2 cellular contexts compared by ENCODE assay signal in the genomic region with DNA sequence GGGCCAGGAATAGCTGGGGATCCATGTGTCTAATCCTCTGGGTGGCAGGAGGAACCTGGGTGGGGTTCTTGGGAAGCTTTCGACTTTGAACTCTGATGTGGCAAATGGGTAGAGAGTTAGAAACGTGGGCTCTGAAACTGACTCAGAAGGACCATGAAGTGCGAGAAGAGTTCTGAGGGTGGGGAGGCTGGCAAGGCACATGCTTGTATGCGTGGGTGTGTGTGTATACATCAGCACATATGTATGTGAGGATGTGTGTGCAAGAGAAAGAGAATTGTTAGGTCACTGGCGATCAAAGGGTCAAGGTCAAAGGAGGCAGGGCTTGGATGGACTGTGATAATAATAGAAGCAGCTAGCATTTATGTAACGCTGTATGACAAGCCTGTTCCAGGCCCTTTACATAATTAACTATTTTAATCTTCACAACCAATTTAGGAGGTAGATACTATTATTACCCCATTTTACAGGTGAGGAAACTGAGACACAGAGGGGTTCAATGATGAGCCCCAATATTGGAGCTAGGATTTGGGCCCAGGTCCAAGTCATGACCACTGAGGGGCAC.
TF ChIP-seq lines count a peak whose summit lies in the region.

No MANE protein-coding gene starts in this region.

TF ChIP-seq in IMR-90, 13 proteins besides CTCF, POLR2A, EP300 and RAD21:
- TF ChIP-seq MXI1 (IDR thresholded peaks at IDR 0.05; ENCODE audit: borderline replicate concordance, low read depth, low read length) (no peak), USF2 (IDR thresholded peaks at IDR 0.05; ENCODE audit: low read depth, low read length) (no peak), FOS (IDR thresholded peaks at IDR 0.05; ENCODE audit: low read depth, low read length) (no peak), ELK1 (IDR thresholded peaks at IDR 0.05; ENCODE audit: borderline replicate concordance, low read depth, low read length) (no peak)

TF ChIP-seq in K562, 482 proteins besides CTCF, POLR2A, EP300 and RAD21:
- TF ChIP-seq IRF1 (CRISPR knock-in tag; IDR thresholded peaks at IDR 0.05; ENCODE audit: borderline replicate concordance), result no peak
- no peak for TF ChIP-seq ZNF76 (CRISPR knock-in tag; IDR thresholded peaks at IDR 0.05; ENCODE audit: borderline replicate concordance)
- TF ChIP-seq ZNF444 (CRISPR knock-in tag; IDR thresholded peaks at IDR 0.05), result no peak
- TF ChIP-seq PTRF (tag; IDR thresholded peaks at IDR 0.05), result no peak
- TF ChIP-seq ZNF384 (IDR thresholded peaks at IDR 0.05; ENCODE audit: low read depth, low read length), result no peak
- TF ChIP-seq ZNF395 (CRISPR knock-in tag; IDR thresholded peaks at IDR 0.05), result no peak
- TF ChIP-seq ELF4 (CRISPR knock-in tag; IDR thresholded peaks at IDR 0.05), result no peak
- TF ChIP-seq KAT8 (IDR thresholded peaks at IDR 0.05; ENCODE audit: low read depth), result no peak
- TF ChIP-seq, protein P1, sequence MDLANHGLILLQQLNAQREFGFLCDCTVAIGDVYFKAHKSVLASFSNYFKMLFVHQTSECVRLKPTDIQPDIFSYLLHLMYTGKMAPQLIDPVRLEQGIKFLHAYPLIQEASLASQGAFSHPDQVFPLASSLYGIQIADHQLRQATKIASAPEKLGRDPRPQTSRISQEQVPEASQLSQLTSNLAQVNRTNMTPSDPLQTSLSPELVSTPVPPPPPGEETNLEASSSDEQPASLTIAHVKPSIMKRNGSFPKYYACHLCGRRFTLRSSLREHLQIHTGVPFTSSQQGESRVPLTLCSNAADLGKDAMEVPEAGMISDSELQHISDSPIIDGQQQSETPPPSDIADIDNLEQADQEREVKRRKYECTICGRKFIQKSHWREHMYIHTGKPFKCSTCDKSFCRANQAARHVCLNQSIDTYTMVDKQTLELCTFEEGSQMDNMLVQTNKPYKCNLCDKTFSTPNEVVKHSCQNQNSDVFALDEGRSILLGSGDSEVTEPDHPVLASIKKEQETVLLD (IDR thresholded peaks at IDR 0.05), result no peak
- TF ChIP-seq ZBTB26 (CRISPR knock-in tag; IDR thresholded peaks at IDR 0.05), result no peak
- peak; percentile 69 for TF ChIP-seq ESRRA (IDR thresholded peaks at IDR 0.05; ENCODE audit: borderline replicate concordance, low read depth)
- no peak for TF ChIP-seq TAF1 (IDR thresholded peaks at IDR 0.05; ENCODE audit: control insufficient read depth, extremely low read depth, insufficient read depth, low read length, severe bottlenecking)
- peak; percentile 36 for TF ChIP-seq EGR1 (conservative IDR thresholded peaks at IDR 0.05)
- TF ChIP-seq ZNF324 (CRISPR knock-in tag; IDR thresholded peaks at IDR 0.05), result no peak
- no peak for TF ChIP-seq ZNF445 (CRISPR knock-in tag; IDR thresholded peaks at IDR 0.05; ENCODE audit: low read depth)
